Comparison of ENCODE assay signal across 10 cellular contexts in the genomic region with DNA sequence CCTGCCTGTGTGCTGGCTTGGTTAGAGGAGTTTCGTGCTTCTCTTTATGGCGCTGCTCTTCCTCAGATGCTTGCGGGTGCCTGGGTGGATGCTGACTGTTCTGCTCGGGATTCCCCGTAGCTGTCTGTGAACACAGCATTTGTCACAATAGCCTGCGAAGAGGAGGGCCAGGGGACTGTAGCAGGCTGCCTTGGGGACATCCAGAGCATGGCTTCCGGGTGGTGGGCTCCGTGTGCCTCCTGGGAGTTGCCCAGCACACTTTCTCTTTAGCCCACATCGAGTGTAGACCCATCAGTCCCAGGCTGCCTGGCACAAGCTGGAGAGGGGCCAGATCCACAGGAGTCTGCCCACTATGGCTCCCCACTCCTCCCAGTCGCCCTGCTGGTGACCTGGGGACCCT. TPM values are rescaled to one million over a fixed set of nuclear protein-coding genes. Genes with fewer than 3 reads are reported as not detected.
A peak's percentile ranks its signal among the peaks of the same experiment; 100 is the strongest.
DNase-seq lines count a peak whose midpoint lies in the region; ATAC-seq and TF ChIP-seq lines count a peak whose summit lies in the region.
"Had no signal": no experiment of that assay in that cellular context is flagged by ENCODE, and none has a peak within 500 bp of the region (broad histone marks: within the 10 kb centered on the region; RNA-seq: fewer than 3 reads in every experiment).

No MANE protein-coding gene starts in this region.

- CTCF ChIA-PET in OCI-LY7 (lab: Charles Lee; ENCODE audit: unreplicated experiment): no interaction called here

- peaks cover 3% of the 10 kb centered on the region; the same call in 1 of the 2 replicates for H4K20me1 ChIP-seq in OCI-LY7 (ENCODE audit: insufficient read depth, low read length)

- DNase-seq in GM12865 (ENCODE audit: low read depth) (peak; percentile 86), OCI-LY7 (ENCODE audit: low spot score) (no peak), activated T-cell treated with anti-CD3 and anti-CD28 coated beads for 4 hours (no peak), NCI-H446 treated with DMSO at 0.1 percent for 48 hours (lab: John Stamatoyannopoulos, UW) (no peak), nucleus accumbens (lab: John Stamatoyannopoulos, UW) (no peak)
- DNase-seq: NCI-H1436 treated with DMSO at 0.1 percent for 48 hours had no signal

- H3K36me3 ChIP-seq in OCI-LY7 (ENCODE audit: insufficient read depth, low read length): peaks cover 97% of the 10 kb centered on the region
- H3K36me3 ChIP-seq: cardiac muscle cell had no signal

- H3K9me2 ChIP-seq in OCI-LY7 (ENCODE audit: insufficient read depth, low read length): no peaks in the 10 kb centered on the region

- peaks cover 14% of the 10 kb centered on the region; the same call in 1 of the 2 replicates for H3K9me3 ChIP-seq in OCI-LY7 (ENCODE audit: low read length)

- intact Hi-C loops in OCI-LY7 (cut with micrococcal nuclease; ENCODE audit: unreplicated experiment): no loop called here

- H3K4me3 ChIP-seq in GM12865 (ENCODE audit: low read depth, low read length) (peak overlapping the region; percentile 2), OCI-LY7 (ENCODE audit: low read depth, low read length, poor library complexity, severe bottlenecking) (no peak overlapping the region)
- H3K4me3 ChIP-seq: cardiac muscle cell had no signal

- H3K27ac ChIP-seq in OCI-LY7 (ENCODE audit: low read depth, low read length, poor library complexity, severe bottlenecking): peak overlapping the region; percentile 43
- H3K27ac ChIP-seq: cardiac muscle cell had no signal

- H3K4me2 ChIP-seq in OCI-LY7 (ENCODE audit: low read length): peak overlapping the region; percentile 48

- H2AFZ ChIP-seq in OCI-LY7 (ENCODE audit: low read length): no peak overlapping the region

- POLR2A ChIA-PET in OCI-LY7 (lab: Charles Lee): no interaction called here

- no TSS peak for BruUV-seq in OCI-LY7 (replicated peaks; lab: Mats Ljungman, UMichigan)

- H3K79me2 ChIP-seq in OCI-LY7 (ENCODE audit: insufficient read depth, low read depth, low read length): peaks cover 99% of the 10 kb centered on the region

- peak; percentile 57 for ATAC-seq in GM19438 (IDR thresholded peaks at IDR 0.05; ENCODE audit: low read depth, unreplicated experiment)
- peak; percentile 50 for ATAC-seq in HG02973 (IDR thresholded peaks at IDR 0.05; ENCODE audit: unreplicated experiment)
- no peak for ATAC-seq in HG02763 (IDR thresholded peaks at IDR 0.05; ENCODE audit: unreplicated experiment)

- H3K4me1 ChIP-seq in OCI-LY7 (ENCODE audit: insufficient read depth, low read length, poor library complexity, severe bottlenecking): peaks cover 75% of the 10 kb centered on the region

- TF ChIP-seq CTCF in GM12865 (IDR thresholded peaks at IDR 0.05; ENCODE audit: insufficient read depth, low read depth, low read length, missing control alignments): no peak
- TF ChIP-seq CTCF in OCI-LY7 (conservative IDR thresholded peaks at IDR 0.05; ENCODE audit: low read length): no peak

RNA-seq across cellular contexts. Expression of a gene that starts 22.4 kb away (rescaled TPM):
- total RNA-seq in OCI-LY7 (2014; rRNA removed; shearing (Covaris generic)): 74.2 and 92.3 TPM in 2 replicates
- 219 and 233 TPM in 2 replicates for total RNA-seq in OCI-LY7 (2022)
